ENCODE assay signal across 8 cellular contexts in genomic region chr3:52153389-52154096, GRCh38. TPM values are rescaled to one million over a fixed set of nuclear protein-coding genes. Genes with fewer than 3 reads are reported as not detected.
A peak's percentile ranks its signal among the peaks of the same experiment; 100 is the strongest.
DNase-seq lines count a peak whose midpoint lies in the region; ATAC-seq and TF ChIP-seq lines count a peak whose summit lies in the region.

No MANE protein-coding gene starts in this region.

- DNase-seq in Calu3, result peak; percentile 53
- peak; percentile 17 for DNase-seq in MG63
- peak; percentile 31 for DNase-seq in foreskin melanocyte
- DNase-seq in prostate gland (ENCODE audit: low spot score), result no peak
- DNase-seq in activated CD8-positive, alpha-beta memory T cell treated with anti-CD3 and anti-CD28 coated beads, Interleukin-2, amount 50 U/mL, for 4 hours, result no peak
- DNase-seq in SKM-1 treated with dmso at 0.1 percent for 144 hours (lab: John Stamatoyannopoulos, UW; ENCODE audit: unreplicated experiment), result no peak

- H3K27ac Mint-ChIP-seq in Calu3 (ENCODE audit: unreplicated experiment), result no peak overlapping the region

- peak overlapping the region; percentile 93 for H3K4me3 Mint-ChIP-seq in Calu3 (ENCODE audit: low read depth, unreplicated experiment)

- H3K4me1 Mint-ChIP-seq in Calu3 (ENCODE audit: low read depth, unreplicated experiment), result peaks cover 8% of the 10 kb centered on the region

- no peaks in the 10 kb centered on the region; the same call in 1 of the 2 replicates for H3K36me3 ChIP-seq in MG63
- no peaks in the 10 kb centered on the region for H3K36me3 ChIP-seq in prostate gland

- peak overlapping the region; percentile 82 for H3K27ac ChIP-seq in VCaP
- H3K27ac ChIP-seq in prostate gland, result peak overlapping the region; percentile 83 to 87

- peak; percentile 8 for ATAC-seq in GM21529 (IDR thresholded peaks at IDR 0.05; ENCODE audit: unreplicated experiment)

- no peaks in the 10 kb centered on the region for H3K27me3 Mint-ChIP-seq in Calu3 (ENCODE audit: unreplicated experiment)

- peaks cover 21% of the 10 kb centered on the region for H3K36me3 Mint-ChIP-seq in Calu3 (ENCODE audit: insufficient read depth, unreplicated experiment)

- CTCF ChIA-PET in Calu3 (lab: Charles Lee), result interaction anchor here (0.5 to 1.5 kb wide), 6 partner anchors 17 to 146 kb away, joined by 3 to 13 read pairs (median 6); no protein-coding TSS in a partner anchor

- no peaks in the 10 kb centered on the region for H3K27me3 ChIP-seq in MG63
- no peaks in the 10 kb centered on the region for H3K27me3 ChIP-seq in prostate gland (replicated peaks; ENCODE audit: insufficient read depth)

- no peaks in the 10 kb centered on the region for H3K9me3 Mint-ChIP-seq in Calu3 (ENCODE audit: low read depth, unreplicated experiment)

- intact Hi-C loops in Calu3 (cut with micrococcal nuclease; ENCODE audit: unreplicated experiment) (loop anchor here (5.0 kb wide), 2 partner anchors 44 to 64 kb away; partner anchors contain the start of gene ALAS1), prostate gland (cut with DNase I) (loop anchor here (5.0 kb wide), 2 partner anchors 44 to 211 kb away; partner anchors contain the start of genes ALAS1, PARP3 and RRP9)

- peak overlapping the region; percentile 77 for H3K4me3 ChIP-seq in MG63
- H3K4me3 ChIP-seq in prostate gland, result peak overlapping the region; percentile 51 to 52

- no peak for TF ChIP-seq POLR2A in prostate gland (IDR thresholded peaks at IDR 0.05)

- no TSS peak for BruUV-seq in Calu3 (replicated peaks; lab: Mats Ljungman, UMichigan)

- peaks cover 2% of the 10 kb centered on the region for H3K4me1 ChIP-seq in prostate gland (replicated peaks)

- WGBS in prostate gland, result 9% methylated on average over 18 of the region's 18 CpGs

- TF ChIP-seq CTCF in Calu3 (IDR thresholded peaks at IDR 0.05; ENCODE audit: unreplicated experiment) (no peak), VCaP (conservative IDR thresholded peaks at IDR 0.05) (no peak), prostate gland (IDR thresholded peaks at IDR 0.05) (no peak)

- H3K9me3 ChIP-seq in MG63, result no peaks in the 10 kb centered on the region
- no peaks in the 10 kb centered on the region for H3K9me3 ChIP-seq in prostate gland

RNA-seq across cellular contexts. Expression of gene POC1A, which starts 0.7 kb away (rescaled TPM):
- total RNA-seq in Calu3 (2022) (26.4 and 26.9 TPM in 2 replicates), prostate gland (1 to 10 TPM; 2.5 to 5.3 TPM)
- 14.2 and 19.8 TPM in 2 replicates for total RNA-seq in MG63 (2014; rRNA removed; shearing (Covaris generic); ENCODE audit: low replicate concordance)

RNA-seq across cellular contexts. Expression of gene ALAS1, which starts 44.4 kb away (rescaled TPM):
- 80.2 and 81.7 TPM in 2 replicates for total RNA-seq in Calu3 (2022)
- total RNA-seq in MG63 (2014; rRNA removed; shearing (Covaris generic); ENCODE audit: low replicate concordance), result 33.7 and 34.0 TPM in 2 replicates
- 10 to 100 TPM; 39.8 to 58.8 TPM for total RNA-seq in prostate gland

Comparison
In these comparisons a context has a peak if more than half of its experiments do, and no peak if none do; other contexts are left out.
1. DNase-seq: peak in Calu3 (single experiment), MG63 (single experiment) and foreskin melanocyte (single experiment); none in prostate gland (single experiment), activated CD8-positive, alpha-beta memory T cell treated with anti-CD3 and anti-CD28 coated beads, Interleukin-2, amount 50 U/mL, for 4 hours (single experiment) and SKM-1 treated with dmso at 0.1 percent for 144 hours (single experiment).